8 cellular contexts compared by ENCODE assay signal in the genomic region with DNA sequence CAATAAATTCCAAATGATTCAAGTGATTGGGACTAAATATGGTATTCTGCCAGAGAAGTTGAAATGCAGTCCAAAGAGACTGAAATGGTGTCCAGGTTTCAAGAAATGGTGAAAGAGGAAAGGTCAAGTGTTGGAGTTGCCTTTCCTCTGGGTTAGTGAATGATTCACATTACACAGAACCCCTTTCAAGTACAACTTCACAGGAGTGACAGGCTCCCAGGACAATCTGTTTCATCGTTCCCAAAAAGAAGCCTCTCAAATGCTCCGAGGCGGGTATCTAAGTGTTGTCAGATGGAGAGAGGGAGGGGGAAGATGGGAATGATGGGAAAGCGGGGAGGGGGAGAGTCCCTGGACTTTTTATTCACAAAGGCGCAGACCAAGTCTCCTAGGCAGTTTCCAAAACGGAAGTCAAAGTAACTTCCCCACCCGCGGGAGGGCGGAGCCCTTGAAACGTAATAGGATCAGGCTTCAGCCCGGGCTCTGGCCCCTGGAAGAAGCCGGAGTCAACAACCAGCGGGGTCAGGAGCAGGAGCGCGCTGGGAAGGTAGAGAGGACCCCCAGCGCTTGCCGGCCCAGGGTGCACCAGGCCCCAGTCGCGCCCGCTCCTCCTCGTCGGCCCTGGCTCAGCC. TPM values are rescaled to one million over a fixed set of nuclear protein-coding genes. Genes with fewer than 3 reads are reported as not detected.
A peak's percentile ranks its signal among the peaks of the same experiment; 100 is the strongest.
DNase-seq lines count a peak whose midpoint lies in the region; ATAC-seq, FAIRE-seq and TF ChIP-seq lines count a peak whose summit lies in the region.

No MANE protein-coding gene starts in this region.

- TF ChIP-seq RAD21 in H1 (IDR thresholded peaks at IDR 0.05 in 1 of 2, conservative IDR thresholded peaks at IDR 0.05 in 1 of 2; ENCODE audit: low read depth in 2 of 2, low read length in 2 of 2) = no peak

- H3K4me1 ChIP-seq in BE2C (no peaks in the 10 kb centered on the region), H1 (replicated peaks in 1 of 4; ENCODE audit: control insufficient read depth in 3 of 4, insufficient read depth in 4 of 4, low read length in 3 of 4) (peaks cover 0 to 8% (median 0%) of the 10 kb centered on the region in 4 experiments; a peak in 3 of 7 replicates), mesenchymal stem cell (ENCODE audit: control insufficient read depth, insufficient read depth, low read depth, low read length) (peaks cover 2% of the 10 kb centered on the region)

- H3K23me2 ChIP-seq in H1 (ENCODE audit: low read depth, low read length) = peaks cover 7% of the 10 kb centered on the region

- H2BK120ac ChIP-seq in H1 (replicated peaks; ENCODE audit: low read depth, low read length) (no peak overlapping the region), mesenchymal stem cell (ENCODE audit: low read depth, low read length) (peak overlapping the region; percentile 94)

- TF ChIP-seq POLR2A in H1 (IDR thresholded peaks at IDR 0.05; ENCODE audit: control extremely low read depth in 1 of 2, low read depth in 2 of 2, low read length in 2 of 2) = peak in 1 of 2 experiments; percentile 95; a peak in 2 of 3 replicates

- H3K79me1 ChIP-seq in H1 (ENCODE audit: low read depth, low read length) = no peaks in the 10 kb centered on the region; the same call in 1 of the 2 replicates
- H3K79me1 ChIP-seq in mesenchymal stem cell (replicated peaks; ENCODE audit: low read length, poor library complexity, severe bottlenecking) = peaks cover 13% of the 10 kb centered on the region

- H3K14ac ChIP-seq in H1 (ENCODE audit: insufficient read length) (no peak overlapping the region), mesenchymal stem cell (ENCODE audit: low read length in 2 of 2) (peak overlapping the region in 1 of 2 experiments; percentile 95)

- peak overlapping the region; percentile 92 for H3K27ac ChIP-seq in H1 (ENCODE audit: low read depth, low read length)
- peak overlapping the region; percentile 83 for H3K27ac ChIP-seq in mesenchymal stem cell (ENCODE audit: low read length, poor library complexity, severe bottlenecking)

- H3K18ac ChIP-seq in H1 (ENCODE audit: extremely low read depth, low read length) = peak overlapping the region; percentile 91
- peak overlapping the region; percentile 93 to 100 for H3K18ac ChIP-seq in mesenchymal stem cell (ENCODE audit: low read depth in 1 of 2, low read length in 2 of 2)

- peak overlapping the region; percentile 95 for H3K56ac ChIP-seq in H1 (replicated peaks; ENCODE audit: insufficient read length, low read depth, low read length)

- no peak overlapping the region for H2BK20ac ChIP-seq in H1 (ENCODE audit: low read length)

- peak overlapping the region; percentile 71; the same call in 1 of the 2 replicates for H2BK5ac ChIP-seq in H1 (ENCODE audit: low read depth, low read length)
- peak overlapping the region; percentile 97 for H2BK5ac ChIP-seq in mesenchymal stem cell (ENCODE audit: low read depth, low read length, poor library complexity, severe bottlenecking)

- peak overlapping the region; percentile 73 for H4K5ac ChIP-seq in H1 (ENCODE audit: insufficient read length, low read depth, low read length)

- H3K4ac ChIP-seq in H1 (replicated peaks; ENCODE audit: insufficient read length, low read depth, low read length) (no peak overlapping the region), mesenchymal stem cell (ENCODE audit: low read depth in 1 of 2, low read length in 2 of 2) (peak overlapping the region in 1 of 2 experiments; percentile 100)

- peak overlapping the region; percentile 88 for H3K27ac Mint-ChIP-seq in activated B cell treated with CpG ODN at 0.5 μM for 24 hours

- H4K8ac ChIP-seq in H1 (ENCODE audit: extremely low read depth, insufficient read depth, low read length) (peak overlapping the region; percentile 98), mesenchymal stem cell (ENCODE audit: low read length) (peak overlapping the region; percentile 91)

- H2BK12ac ChIP-seq in H1 (ENCODE audit: low read depth, low read length) (no peak overlapping the region), mesenchymal stem cell (ENCODE audit: low read length in 2 of 2) (peak overlapping the region in 1 of 2 experiments; percentile 77)

- peak; percentile 82 for DNase-seq in BE2C
- peak; percentile 67 for DNase-seq in NCI-H2196 treated with DMSO at 0.1 percent for 48 hours (lab: John Stamatoyannopoulos, UW; ENCODE audit: unreplicated experiment)
- DNase-seq in activated B cell treated with CpG ODN at 0.5 μM for 24 hours = peak; percentile 57
- DNase-seq in H1 (ENCODE audit: low read depth in 1 of 2, low spot score in 2 of 2) = peak in 1 of 2 experiments; percentile 80
- DNase-seq in mesenchymal stem cell = peak; percentile 89
- peak; percentile 75 for DNase-seq in stimulated activated CD8-positive, alpha-beta memory T cell treated with anti-CD3 and anti-CD28 coated beads, Interleukin-4, amount 100 ng/mL, for 48 hours

- no peaks in the 10 kb centered on the region for H3K36me3 ChIP-seq in BE2C
- H3K36me3 ChIP-seq in H1 (ENCODE audit: control insufficient read depth in 2 of 4, insufficient read depth in 4 of 4, low read length in 3 of 4) = no peaks in the 10 kb centered on the region
- H3K36me3 ChIP-seq in mesenchymal stem cell (ENCODE audit: control insufficient read depth in 1 of 2, insufficient read depth in 2 of 2, low read depth in 1 of 2, low read length in 2 of 2) = no peaks in the 10 kb centered on the region

- peaks cover 9% of the 10 kb centered on the region for H3K36me3 Mint-ChIP-seq in activated B cell treated with CpG ODN at 0.5 μM for 24 hours (ENCODE audit: low read depth)

- POLR2A ChIA-PET in activated B cell treated with CpG ODN at 0.5 μM for 24 hours (lab: Charles Lee) (interaction anchor here (1.1 kb wide), 1 partner anchor 10 kb away, joined by 3 read pairs; no protein-coding TSS in a partner anchor), H1 (lab: Charles Lee; ENCODE audit: partially characterized antibody) (no interaction called here)

- FAIRE-seq in H1 (lab: Jason Lieb, UNC) = no peak

- peak overlapping the region; percentile 51 to 76 for H3K4me2 ChIP-seq in H1 (ENCODE audit: insufficient read depth in 1 of 2, low read depth in 2 of 2, low read length in 2 of 2)
- H3K4me2 ChIP-seq in mesenchymal stem cell (ENCODE audit: low read length, poor library complexity, severe bottlenecking) = peak overlapping the region; percentile 79

- H3K27me3 ChIP-seq in BE2C (no peaks in the 10 kb centered on the region), H1 (replicated peaks in 1 of 4; ENCODE audit: control insufficient read depth in 3 of 4, extremely low read depth in 1 of 4, insufficient read depth in 3 of 4, low read length in 3 of 4) (no peaks in the 10 kb centered on the region), mesenchymal stem cell (ENCODE audit: control insufficient read depth in 1 of 2, insufficient read depth in 1 of 2, low read length in 2 of 2) (no peaks in the 10 kb centered on the region)

- peak overlapping the region; percentile 89 for H4K91ac ChIP-seq in H1 (replicated peaks; ENCODE audit: insufficient read length, low read length)
- H4K91ac ChIP-seq in mesenchymal stem cell (ENCODE audit: low read length) = peak overlapping the region; percentile 96

- peaks cover 35% of the 10 kb centered on the region for H3K4me1 Mint-ChIP-seq in activated B cell treated with CpG ODN at 0.5 μM for 24 hours

- WGBS in H1 (ENCODE audit: extremely low coverage in 1 of 2, insufficient coverage in 1 of 2, insufficient read length in 1 of 2, insufficient replicate concordance in 2 of 2, low coverage in 1 of 2, low lambda C conversion rate in 2 of 2, missing lambda C conversion rate in 1 of 2), 2 experiments = 0% methylated on average over 21 of the region's 22 CpGs; no CpG with 5 or more reads in 1 of the 2 experiments
- WGBS in mesenchymal stem cell = 0% methylated on average over 11 of the region's 22 CpGs

- no peak for TF ChIP-seq EP300 in H1 (IDR thresholded peaks at IDR 0.05; ENCODE audit: borderline replicate concordance in 1 of 2, low read depth in 2 of 2, low read length in 2 of 2)

- H3K27me3 Mint-ChIP-seq in activated B cell treated with CpG ODN at 0.5 μM for 24 hours = no peaks in the 10 kb centered on the region

- H2AFZ ChIP-seq in H1 (ENCODE audit: low read length) = peak overlapping the region; percentile 36; the same call in 1 of the 2 replicates
- H2AFZ ChIP-seq in mesenchymal stem cell (ENCODE audit: low read depth, low read length) = peak overlapping the region; percentile 75

- no peaks in the 10 kb centered on the region for H4K20me1 ChIP-seq in H1 (replicated peaks in 1 of 2; ENCODE audit: control insufficient read depth in 1 of 2, insufficient read depth in 2 of 2, low read length in 2 of 2)

- H3K9me3 ChIP-seq in BE2C (no peaks in the 10 kb centered on the region), H1 (ENCODE audit: insufficient read depth in 2 of 2, low read depth in 1 of 2, low read length in 1 of 2) (no peaks in the 10 kb centered on the region), mesenchymal stem cell (ENCODE audit: control insufficient read depth, low read length) (no peaks in the 10 kb centered on the region)

- peaks cover 7 to 49% of the 10 kb centered on the region in 2 experiments; a peak in 3 of 4 replicates for H3K79me2 ChIP-seq in H1 (ENCODE audit: control insufficient read depth in 1 of 2, insufficient read depth in 2 of 2, low read length in 2 of 2)

- peaks cover 4% of the 10 kb centered on the region for H3K9me3 Mint-ChIP-seq in activated B cell treated with CpG ODN at 0.5 μM for 24 hours

- H2BK15ac ChIP-seq in H1 (ENCODE audit: low read length) (no peak overlapping the region), mesenchymal stem cell (ENCODE audit: low read depth, poor library complexity, severe bottlenecking) (peak overlapping the region; percentile 97)

- H3K23ac ChIP-seq in H1 (ENCODE audit: insufficient read length) (no peak overlapping the region), mesenchymal stem cell (ENCODE audit: low read length in 2 of 2) (peak overlapping the region in 1 of 2 experiments; percentile 34)

- H3K9ac ChIP-seq in H1 (replicated peaks in 1 of 4; ENCODE audit: extremely low read depth in 1 of 4, low read depth in 3 of 4, low read length in 3 of 4) (peak overlapping the region; percentile 52 to 96 (median 90)), mesenchymal stem cell (ENCODE audit: low read length) (peak overlapping the region; percentile 96)

- H3K4me3 ChIP-seq in BE2C (ENCODE audit: low read depth, low read length) = peak overlapping the region; percentile 81
- peak overlapping the region; percentile 64 to 88 (median 76) for H3K4me3 ChIP-seq in H1 (ENCODE audit: extremely low read depth in 1 of 4, insufficient read depth in 2 of 4, low read depth in 3 of 4, low read length in 4 of 4)
- peak overlapping the region; percentile 90 to 95 for H3K4me3 ChIP-seq in mesenchymal stem cell (ENCODE audit: insufficient read depth in 1 of 2, low read depth in 1 of 2, low read length in 2 of 2)

- peak overlapping the region; percentile 90 for H3K4me3 Mint-ChIP-seq in activated B cell treated with CpG ODN at 0.5 μM for 24 hours

- TF ChIP-seq CTCF in BE2C (IDR thresholded peaks at IDR 0.05; ENCODE audit: low read depth, low read length) (no peak), activated B cell treated with CpG ODN at 0.5 μM for 24 hours (IDR thresholded peaks at IDR 0.05) (no peak), H1 (IDR thresholded peaks at IDR 0.05; ENCODE audit: control extremely low read depth in 1 of 3, insufficient read depth in 1 of 3, low read depth in 1 of 3, low read length in 3 of 3) (no peak)

- CTCF ChIA-PET in activated B cell treated with CpG ODN at 0.5 μM for 24 hours (lab: Charles Lee) = no interaction called here
- CTCF ChIA-PET in H1 (lab: Charles Lee; ENCODE audit: partially characterized antibody) = no interaction called here

- intact Hi-C loops in activated B cell treated with CpG ODN at 0.5 μM for 24 hours (cut with micrococcal nuclease) = loop anchor here (2.0 to 10.0 kb wide), 5 partner anchors 384 to 1931 kb away; a partner anchor contains a TSS

- ATAC-seq in GM18870 (IDR thresholded peaks at IDR 0.05; ENCODE audit: unreplicated experiment) (peak; percentile 45), HG03108 (IDR thresholded peaks at IDR 0.05; ENCODE audit: unreplicated experiment) (peak; percentile 48), activated B cell treated with CpG ODN at 0.5 μM for 24 hours (ENCODE audit: low read depth) (peak; percentile 56)

- no peak overlapping the region for H2AK5ac ChIP-seq in H1 (ENCODE audit: low read depth, low read length)
- H2AK5ac ChIP-seq in mesenchymal stem cell (ENCODE audit: low read length, severe bottlenecking) = no peak overlapping the region

RNA-seq across cellular contexts. Expression of a gene that starts 0.7 kb away (rescaled TPM):
- 31.1 TPM for polyA plus RNA-seq in BE2C (2012; ENCODE audit: insufficient read depth, insufficient read length, low read depth)
- 28.5 and 29.1 TPM in 2 replicates for total RNA-seq in activated B cell treated with CpG ODN at 0.5 μM for 24 hours
- total RNA-seq in H1 (2021; fragmentation: NEBNext Ultra II Directional; extraction: Animal tissue kit (Norgen Biotek cat#: 25700)) = 85.4 and 88.7 TPM in 2 replicates
- polyA plus RNA-seq in H1 (2011; rRNA removed) = 22.1 and 30.8 TPM in 2 replicates
- 38.1 TPM for polyA plus RNA-seq in H1 (2011; cell fraction: cytosol; rRNA removed)
- polyA plus RNA-seq in H1 (2011; cell fraction: nucleus; rRNA removed) = 23.8 TPM
- polyA plus RNA-seq in H1 (2012, experiment 1 of 2) = 46.5 to 65.7 TPM (median 53.4 TPM) in 4 replicates
- 8.8 TPM for polyA plus RNA-seq in H1 (2012, experiment 2 of 2)
- polyA plus RNA-seq in H1 (2013, experiment 1 of 2) = 39.5 TPM
- polyA plus RNA-seq in H1 (2013, experiment 2 of 2) = 37.9 TPM
- polyA minus RNA-seq in H1 (2011; rRNA and poly(A)+ RNA removed) = 53.2 and 77.3 TPM in 2 replicates
- 36.5 TPM for polyA minus RNA-seq in H1 (2011; cell fraction: cytosol; rRNA and poly(A)+ RNA removed)
- polyA minus RNA-seq in H1 (2011; cell fraction: nucleus; rRNA and poly(A)+ RNA removed) = 38.6 TPM
- 20.9 TPM for polyA plus RNA-seq in mesenchymal stem cell (2013, experiment 1 of 2)
- 22.7 TPM for polyA plus RNA-seq in mesenchymal stem cell (2013, experiment 2 of 2)
